8 cellular contexts compared by ENCODE assay signal in the genomic region with DNA sequence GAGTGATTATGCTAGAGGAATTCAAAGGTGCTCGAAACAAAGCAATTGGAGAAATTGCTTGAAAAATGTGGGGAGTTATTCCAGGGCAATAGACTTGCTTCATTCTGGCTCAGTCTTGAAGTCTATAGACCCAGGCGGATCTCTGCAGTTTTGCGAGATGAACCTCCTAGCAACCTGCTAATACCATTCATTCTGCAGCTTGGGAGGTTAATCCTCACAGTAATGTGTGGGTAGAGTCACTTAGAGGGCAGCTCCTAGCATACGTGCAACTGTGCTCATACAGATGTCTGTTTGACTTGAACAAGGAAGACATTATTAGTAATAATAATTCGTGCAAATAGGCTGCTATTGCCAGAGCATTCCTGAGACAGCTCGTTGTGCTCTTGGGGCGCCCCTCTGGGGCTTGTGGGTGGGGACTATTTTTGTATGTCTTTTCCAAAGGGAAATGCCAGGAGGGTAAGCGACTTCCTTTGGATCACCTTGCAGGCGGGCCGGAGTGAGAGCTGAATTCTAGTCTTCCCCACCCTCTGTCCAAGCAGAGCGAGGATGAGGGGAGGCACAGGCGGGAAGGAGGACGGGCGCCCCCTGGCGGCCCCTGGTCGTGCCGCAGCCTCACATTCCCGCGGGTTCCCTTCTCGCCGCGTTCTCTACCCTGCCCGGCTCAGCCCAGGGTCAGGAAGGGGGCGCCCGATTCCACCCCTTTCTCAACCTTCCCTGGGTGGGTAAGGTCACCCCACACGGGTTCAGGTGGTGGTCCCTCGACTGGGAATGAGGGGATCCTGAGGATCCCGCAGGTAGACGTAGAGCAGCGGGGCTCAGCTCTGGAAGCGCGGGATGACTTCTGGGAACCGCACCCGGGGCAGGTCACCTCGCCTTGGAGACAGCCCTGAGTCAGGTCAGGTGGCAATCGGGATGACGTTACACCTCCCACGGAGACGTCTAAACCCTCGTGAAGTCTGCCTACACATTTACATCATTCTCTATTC.
DNase-seq lines count a peak whose midpoint lies in the region; ATAC-seq, FAIRE-seq and TF ChIP-seq lines count a peak whose summit lies in the region.

No MANE protein-coding gene starts in this region.

- no peak for TF ChIP-seq EP300 in Ishikawa (IDR thresholded peaks at IDR 0.05; ENCODE audit: borderline replicate concordance)
- TF ChIP-seq EP300 in gastroesophageal sphincter (IDR thresholded peaks at IDR 0.05), result no peak

- no peak overlapping the region for H3K27ac ChIP-seq in gastroesophageal sphincter

- ATAC-seq in GM21619 (IDR thresholded peaks at IDR 0.05; ENCODE audit: unreplicated experiment) (peak; percentile 93), gastroesophageal sphincter (peak; percentile 68)

- DNase-seq in GF-D8 (lab: John Stamatoyannopoulos, UW) (peak; percentile 15), activated T-cell treated with anti-CD3 and anti-CD28 coated beads for 24 hours (ENCODE audit: low read depth) (peak; percentile 12), D721Med (ENCODE audit: insufficient read length, low spot score) (no peak), cerebellar cortex (ENCODE audit: low spot score) (no peak)
- peak; percentile 54 to 68 for DNase-seq in stimulated activated CD4-positive, alpha-beta T cell treated with anti-CD3 and anti-CD28 coated beads, Interleukin-2, amount 100 ng/mL, for 24 hours

- no peak for FAIRE-seq in D721Med (lab: Jason Lieb, UNC)

- H3K9me3 ChIP-seq in gastroesophageal sphincter, result no peaks in the 10 kb centered on the region

- H3K4me3 ChIP-seq in gastroesophageal sphincter, result no peak overlapping the region

- TF ChIP-seq CTCF in gastroesophageal sphincter (IDR thresholded peaks at IDR 0.05), result peak; percentile 49 to 83 (median 50)
- TF ChIP-seq CTCF in D721Med (IDR thresholded peaks at IDR 0.05; ENCODE audit: insufficient read depth, missing control alignments), result no peak

- no peaks in the 10 kb centered on the region for H3K36me3 ChIP-seq in gastroesophageal sphincter

- 63 to 67% methylated on average over 5 of the region's 40 CpGs for WGBS in gastroesophageal sphincter (ENCODE audit: low coverage in 1 of 2), 2 donors

- H3K27me3 ChIP-seq in gastroesophageal sphincter, result no peaks in the 10 kb centered on the region

- TF ChIP-seq RAD21 in Ishikawa (IDR thresholded peaks at IDR 0.05; ENCODE audit: low read depth), result peak; percentile 40

- peaks cover 0 to 2% (median 0%) of the 10 kb centered on the region in 3 donors for H3K4me1 ChIP-seq in gastroesophageal sphincter

- TF ChIP-seq POLR2A in gastroesophageal sphincter (IDR thresholded peaks at IDR 0.05), result no peak

TF ChIP-seq in Ishikawa, 13 proteins besides CTCF, POLR2A, EP300 and RAD21:
- TF ChIP-seq TAF1 (IDR thresholded peaks at IDR 0.05; ENCODE audit: low read depth), result no peak
- no peak for TF ChIP-seq NFIC (IDR thresholded peaks at IDR 0.05)
- no peak for TF ChIP-seq TEAD4 (IDR thresholded peaks at IDR 0.05)
- TF ChIP-seq, protein P1, sequence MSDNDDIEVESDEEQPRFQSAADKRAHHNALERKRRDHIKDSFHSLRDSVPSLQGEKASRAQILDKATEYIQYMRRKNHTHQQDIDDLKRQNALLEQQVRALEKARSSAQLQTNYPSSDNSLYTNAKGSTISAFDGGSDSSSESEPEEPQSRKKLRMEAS (IDR thresholded peaks at IDR 0.05), result no peak
- TF ChIP-seq CEBPB (IDR thresholded peaks at IDR 0.05), result no peak
- no peak for TF ChIP-seq CREB1 (IDR thresholded peaks at IDR 0.05; ENCODE audit: low read depth)
- TF ChIP-seq, protein P2, sequence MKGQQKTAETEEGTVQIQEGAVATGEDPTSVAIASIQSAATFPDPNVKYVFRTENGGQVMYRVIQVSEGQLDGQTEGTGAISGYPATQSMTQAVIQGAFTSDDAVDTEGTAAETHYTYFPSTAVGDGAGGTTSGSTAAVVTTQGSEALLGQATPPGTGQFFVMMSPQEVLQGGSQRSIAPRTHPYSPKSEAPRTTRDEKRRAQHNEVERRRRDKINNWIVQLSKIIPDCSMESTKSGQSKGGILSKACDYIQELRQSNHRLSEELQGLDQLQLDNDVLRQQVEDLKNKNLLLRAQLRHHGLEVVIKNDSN (IDR thresholded peaks at IDR 0.05), result no peak
- no peak for TF ChIP-seq TCF12 (IDR thresholded peaks at IDR 0.05; ENCODE audit: low read depth)
- no peak for TF ChIP-seq EGR1 (IDR thresholded peaks at IDR 0.05)
- TF ChIP-seq, protein P3, sequence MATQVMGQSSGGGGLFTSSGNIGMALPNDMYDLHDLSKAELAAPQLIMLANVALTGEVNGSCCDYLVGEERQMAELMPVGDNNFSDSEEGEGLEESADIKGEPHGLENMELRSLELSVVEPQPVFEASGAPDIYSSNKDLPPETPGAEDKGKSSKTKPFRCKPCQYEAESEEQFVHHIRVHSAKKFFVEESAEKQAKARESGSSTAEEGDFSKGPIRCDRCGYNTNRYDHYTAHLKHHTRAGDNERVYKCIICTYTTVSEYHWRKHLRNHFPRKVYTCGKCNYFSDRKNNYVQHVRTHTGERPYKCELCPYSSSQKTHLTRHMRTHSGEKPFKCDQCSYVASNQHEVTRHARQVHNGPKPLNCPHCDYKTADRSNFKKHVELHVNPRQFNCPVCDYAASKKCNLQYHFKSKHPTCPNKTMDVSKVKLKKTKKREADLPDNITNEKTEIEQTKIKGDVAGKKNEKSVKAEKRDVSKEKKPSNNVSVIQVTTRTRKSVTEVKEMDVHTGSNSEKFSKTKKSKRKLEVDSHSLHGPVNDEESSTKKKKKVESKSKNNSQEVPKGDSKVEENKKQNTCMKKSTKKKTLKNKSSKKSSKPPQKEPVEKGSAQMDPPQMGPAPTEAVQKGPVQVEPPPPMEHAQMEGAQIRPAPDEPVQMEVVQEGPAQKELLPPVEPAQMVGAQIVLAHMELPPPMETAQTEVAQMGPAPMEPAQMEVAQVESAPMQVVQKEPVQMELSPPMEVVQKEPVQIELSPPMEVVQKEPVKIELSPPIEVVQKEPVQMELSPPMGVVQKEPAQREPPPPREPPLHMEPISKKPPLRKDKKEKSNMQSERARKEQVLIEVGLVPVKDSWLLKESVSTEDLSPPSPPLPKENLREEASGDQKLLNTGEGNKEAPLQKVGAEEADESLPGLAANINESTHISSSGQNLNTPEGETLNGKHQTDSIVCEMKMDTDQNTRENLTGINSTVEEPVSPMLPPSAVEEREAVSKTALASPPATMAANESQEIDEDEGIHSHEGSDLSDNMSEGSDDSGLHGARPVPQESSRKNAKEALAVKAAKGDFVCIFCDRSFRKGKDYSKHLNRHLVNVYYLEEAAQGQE (IDR thresholded peaks at IDR 0.05; ENCODE audit: low read depth), result no peak
- no peak for TF ChIP-seq YY1 (IDR thresholded peaks at IDR 0.05; ENCODE audit: low read depth)

Comparison
In these comparisons a context has a peak if more than half of its experiments do, and no peak if none do; other contexts are left out.
1. DNase-seq: peak in GF-D8 (single experiment), activated T-cell treated with anti-CD3 and anti-CD28 coated beads for 24 hours (single experiment) and stimulated activated CD4-positive, alpha-beta T cell treated with anti-CD3 and anti-CD28 coated beads, Interleukin-2, amount 100 ng/mL, for 24 hours (2 of 2); none in D721Med (single experiment) and cerebellar cortex (single experiment).